27 cellular contexts compared by ENCODE assay signal in genomic region chr16:24936151-24936550, GRCh38.
"Had no signal": no experiment of that assay in that cellular context is flagged by ENCODE, and none has a peak within 500 bp of the region (broad histone marks: within the 10 kb centered on the region; RNA-seq: fewer than 3 reads in every experiment).

No MANE protein-coding gene starts in this region.

- H3K27me3 Mint-ChIP-seq: dendritic cell treated with granulocyte-macrophage colony-stimulating factor and Interleukin-4, amounts not matched to agents 40 ng/mL and 50 ng/mL, for 4 days; naive thymus-derived CD4-positive, alpha-beta T cell had no signal

- H3K4me3 ChIP-seq: colonic mucosa, esophagus squamous epithelium, lung, psoas muscle, sigmoid colon, testis, tibial artery, upper lobe of left lung had no signal

- H3K9me3 Mint-ChIP-seq: dendritic cell treated with granulocyte-macrophage colony-stimulating factor and Interleukin-4, amounts not matched to agents 40 ng/mL and 50 ng/mL, for 4 days; immature natural killer cell; nephron progenitor cell; stimulated activated effector memory CD8-positive, alpha-beta T cell treated with anti-CD3 and anti-CD28 coated beads, Interleukin-12 subunit alpha, Interleukin-12 subunit beta, amount 100 ng/mL, for 72 hours had no signal

- H3K27ac Mint-ChIP-seq: dendritic cell treated with granulocyte-macrophage colony-stimulating factor and Interleukin-4, amounts not matched to agents 40 ng/mL and 50 ng/mL, for 4 days; immature natural killer cell; naive thymus-derived CD4-positive, alpha-beta T cell; stimulated activated effector memory CD8-positive, alpha-beta T cell treated with anti-CD3 and anti-CD28 coated beads, Interleukin-12 subunit alpha, Interleukin-12 subunit beta, amount 100 ng/mL, for 72 hours had no signal

- DNase-seq: colonic mucosa; effector memory CD4-positive, alpha-beta T cell; erythroblast; esophagus squamous epithelium; foreskin melanocyte; hypothalamus; immature natural killer cell; kidney; mesenchymal stem cell; midbrain; naive thymus-derived CD4-positive, alpha-beta T cell; nephron progenitor cell; nucleus accumbens; psoas muscle; right cardiac atrium; sigmoid colon; stimulated activated CD4-positive, alpha-beta T cell treated with anti-CD3 and anti-CD28 coated beads, Interleukin-2, amount 100 ng/mL, for 24 hours; stimulated activated CD4-positive, alpha-beta T cell treated with anti-CD3 and anti-CD28 coated beads, Interleukin-4, amount 100 ng/mL, for 24 hours; stimulated activated naive CD8-positive, alpha-beta T cell treated with anti-CD3 and anti-CD28 coated beads, Interleukin-15, Interleukin-2, amounts not matched to agents 100 U/mL and 50 U/mL, for 24 hours; substantia nigra; testis; upper lobe of left lung had no signal

- H3K4me1 Mint-ChIP-seq: immature natural killer cell; nephron progenitor cell; stimulated activated effector memory CD8-positive, alpha-beta T cell treated with anti-CD3 and anti-CD28 coated beads, Interleukin-12 subunit alpha, Interleukin-12 subunit beta, amount 100 ng/mL, for 72 hours had no signal

- H3K4me3 Mint-ChIP-seq: dendritic cell treated with granulocyte-macrophage colony-stimulating factor and Interleukin-4, amounts not matched to agents 40 ng/mL and 50 ng/mL, for 4 days; immature natural killer cell; naive thymus-derived CD4-positive, alpha-beta T cell; nephron progenitor cell; stimulated activated effector memory CD8-positive, alpha-beta T cell treated with anti-CD3 and anti-CD28 coated beads, Interleukin-12 subunit alpha, Interleukin-12 subunit beta, amount 100 ng/mL, for 72 hours had no signal

- ATAC-seq: left lobe of liver; naive thymus-derived CD4-positive, alpha-beta T cell; psoas muscle; right cardiac atrium; stimulated activated effector memory CD8-positive, alpha-beta T cell treated with anti-CD3 and anti-CD28 coated beads, Interleukin-12 subunit alpha, Interleukin-12 subunit beta, amount 100 ng/mL, for 72 hours; stimulated activated naive CD8-positive, alpha-beta T cell treated with anti-CD3 and anti-CD28 coated beads, Interleukin-15, Interleukin-2, amounts not matched to agents 100 U/mL and 50 U/mL, for 24 hours had no signal

- H3K27me3 ChIP-seq: colonic mucosa, esophagus squamous epithelium, sigmoid colon, testis, tibial artery, upper lobe of left lung had no signal

- H3K27ac ChIP-seq: colonic mucosa, esophagus squamous epithelium, psoas muscle, testis, tibial artery, upper lobe of left lung had no signal
